In the genomic region with DNA sequence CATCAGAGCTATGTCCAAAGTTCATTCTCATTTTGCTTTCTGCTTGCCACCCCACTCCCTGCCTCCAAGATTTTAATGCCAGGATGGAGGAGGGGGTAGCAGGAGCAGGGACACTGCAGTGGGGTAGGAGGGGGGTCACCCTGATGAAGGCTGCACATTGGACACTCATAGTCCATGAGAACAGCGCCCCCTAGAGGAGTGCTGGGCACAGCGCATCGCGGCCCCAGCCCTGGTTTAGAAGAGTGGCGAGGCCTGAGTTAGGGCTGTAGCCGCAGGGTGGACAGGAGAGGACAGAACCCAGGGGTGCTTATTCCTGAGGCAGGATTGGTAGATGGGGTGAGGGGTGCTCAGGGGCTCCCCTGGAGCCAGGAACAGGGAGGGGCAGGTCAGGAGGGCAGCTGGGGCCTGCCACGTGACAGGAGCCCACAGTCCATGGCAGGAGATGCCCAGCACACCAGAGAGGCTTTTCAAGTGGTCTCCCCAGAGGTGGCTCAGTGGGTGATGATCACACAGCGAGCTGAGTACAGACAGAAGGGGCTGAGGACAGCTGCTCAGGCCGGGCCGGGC, we compare ENCODE assay signal across 8 cellular contexts.
DNase-seq lines count a peak whose midpoint lies in the region; ATAC-seq and TF ChIP-seq lines count a peak whose summit lies in the region.

No MANE protein-coding gene starts in this region.

- 35% methylated on average over 4 of the region's 10 CpGs for WGBS in right lobe of liver (ENCODE audit: insufficient coverage, low coverage, low lambda C conversion rate, missing lambda C conversion rate)

- peak; percentile 27 to 66 (median 44) for TF ChIP-seq CTCF in right lobe of liver (IDR thresholded peaks at IDR 0.05)

- H3K27ac ChIP-seq in right lobe of liver = no peak overlapping the region

- H3K9me3 ChIP-seq in right lobe of liver = no peaks in the 10 kb centered on the region

- no peak overlapping the region for H3K27ac Mint-ChIP-seq in activated naive CD4-positive, alpha-beta T cell treated with anti-CD3 and anti-CD28 coated beads, Interleukin-2, amount 10 ng/mL, durations not matched to agents 7 days and 5 days

- DNase-seq in Daoy (ENCODE audit: low read depth) = peak; percentile 40
- DNase-seq in Kasumi-1 (lab: John Stamatoyannopoulos, UW) = peak; percentile 39
- peak; percentile 54 for DNase-seq in activated naive CD4-positive, alpha-beta T cell treated with anti-CD3 and anti-CD28 coated beads, Interleukin-2, amount 10 ng/mL, durations not matched to agents 7 days and 5 days
- DNase-seq in right lobe of liver = no peak
- DNase-seq in globus pallidus (ENCODE audit: low spot score) = no peak
- no peak for DNase-seq in occipital lobe (lab: John Stamatoyannopoulos, UW)

- no peaks in the 10 kb centered on the region for H3K36me3 Mint-ChIP-seq in activated naive CD4-positive, alpha-beta T cell treated with anti-CD3 and anti-CD28 coated beads, Interleukin-2, amount 10 ng/mL, durations not matched to agents 7 days and 5 days

- TF ChIP-seq POLR2A in right lobe of liver (IDR thresholded peaks at IDR 0.05) = no peak

- intact Hi-C loops in right lobe of liver (cut with DNase I) = no loop called here

- no peaks in the 10 kb centered on the region for H3K36me3 ChIP-seq in right lobe of liver

- H3K4me3 Mint-ChIP-seq in activated naive CD4-positive, alpha-beta T cell treated with anti-CD3 and anti-CD28 coated beads, Interleukin-2, amount 10 ng/mL, durations not matched to agents 7 days and 5 days = no peak overlapping the region

- CTCF ChIA-PET in activated naive CD4-positive, alpha-beta T cell treated with anti-CD3 and anti-CD28 coated beads, Interleukin-2, amount 10 ng/mL, durations not matched to agents 7 days and 5 days (lab: Charles Lee) = interaction anchor here (0.6 to 2.6 kb wide), 22 partner anchors 11 to 669 kb away, joined by 3 to 16 read pairs (median 4); no protein-coding TSS in a partner anchor

- no peak overlapping the region for H3K4me3 ChIP-seq in right lobe of liver

- no peaks in the 10 kb centered on the region for H3K9me3 Mint-ChIP-seq in activated naive CD4-positive, alpha-beta T cell treated with anti-CD3 and anti-CD28 coated beads, Interleukin-2, amount 10 ng/mL, durations not matched to agents 7 days and 5 days

- no peaks in the 10 kb centered on the region for H3K4me1 Mint-ChIP-seq in activated naive CD4-positive, alpha-beta T cell treated with anti-CD3 and anti-CD28 coated beads, Interleukin-2, amount 10 ng/mL, durations not matched to agents 7 days and 5 days

- no peaks in the 10 kb centered on the region for H3K27me3 ChIP-seq in right lobe of liver

- peaks cover 33% of the 10 kb centered on the region for H3K27me3 Mint-ChIP-seq in activated naive CD4-positive, alpha-beta T cell treated with anti-CD3 and anti-CD28 coated beads, Interleukin-2, amount 10 ng/mL, durations not matched to agents 7 days and 5 days

- ATAC-seq in right lobe of liver = peak; percentile 38 to 46 (median 44)
- ATAC-seq in HG02852 (IDR thresholded peaks at IDR 0.05; ENCODE audit: unreplicated experiment) = no peak
- no peak for ATAC-seq in HG02973 (IDR thresholded peaks at IDR 0.05; ENCODE audit: unreplicated experiment)

- H3K4me1 ChIP-seq in right lobe of liver = no peaks in the 10 kb centered on the region

Comparison
In these comparisons a context has a peak if more than half of its experiments do, and no peak if none do; other contexts are left out.
1. DNase-seq: peak in Daoy (single experiment), Kasumi-1 (2 of 2) and activated naive CD4-positive, alpha-beta T cell treated with anti-CD3 and anti-CD28 coated beads, Interleukin-2, amount 10 ng/mL, durations not matched to agents 7 days and 5 days (single experiment); none in right lobe of liver (0 of 3), globus pallidus (single experiment) and occipital lobe (single experiment).
2. ATAC-seq: peak in right lobe of liver (4 of 4); none in HG02852 (single experiment) and HG02973 (single experiment).